In the genomic region with DNA sequence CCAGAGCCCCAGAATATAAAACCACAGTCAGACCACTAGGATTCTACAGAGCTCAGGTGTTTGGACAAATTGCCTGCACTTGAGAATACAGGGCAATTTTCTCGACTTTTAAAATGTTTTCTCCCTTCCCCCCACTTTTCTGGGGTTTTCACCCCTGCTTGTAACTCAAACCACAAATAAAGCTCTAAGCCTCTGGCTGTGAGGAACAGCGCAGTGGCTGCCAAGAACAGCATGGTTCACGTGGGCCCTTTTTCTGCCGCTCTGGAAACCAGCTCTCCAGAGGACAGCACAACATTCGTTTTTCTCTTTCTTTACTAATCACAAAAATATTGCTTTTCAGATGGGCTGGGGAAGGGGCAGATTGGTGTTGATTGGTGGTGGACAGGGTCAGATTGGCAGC, we compare ENCODE assay signal across 10 cellular contexts.
DNase-seq lines count a peak whose midpoint lies in the region; ATAC-seq, FAIRE-seq and TF ChIP-seq lines count a peak whose summit lies in the region.
"Had no signal": no experiment of that assay in that cellular context is flagged by ENCODE, and none has a peak within 500 bp of the region (broad histone marks: within the 10 kb centered on the region; RNA-seq: fewer than 3 reads in every experiment).

No MANE protein-coding gene starts in this region.

- H3K4me1 ChIP-seq in astrocyte (ENCODE audit: insufficient read depth, low read length) (peaks cover 44% of the 10 kb centered on the region), tibial artery (peaks cover 0 to 50% (median 38%) of the 10 kb centered on the region in 4 donors)

- intact Hi-C loops in tibial artery (cut with DNase I; ENCODE audit: low total_unique reads) = no loop called here

- H3K27ac ChIP-seq in astrocyte (ENCODE audit: low read depth, low read length) (no peak overlapping the region), tibial artery (peak overlapping the region; percentile 83 to 84)
- H3K27ac ChIP-seq: BLaER1 had no signal

- no peak for TF ChIP-seq CTCF in astrocyte (IDR thresholded peaks at IDR 0.05; ENCODE audit: insufficient read depth, low read depth, low read length)
- TF ChIP-seq CTCF in tibial artery (IDR thresholded peaks at IDR 0.05) = no peak

- ATAC-seq in GM19467 (IDR thresholded peaks at IDR 0.05; ENCODE audit: unreplicated experiment) (no peak), HG02938 (IDR thresholded peaks at IDR 0.05; ENCODE audit: unreplicated experiment) (no peak), GM21423 (IDR thresholded peaks at IDR 0.05; ENCODE audit: unreplicated experiment) (no peak)

- no peaks in the 10 kb centered on the region for H4K20me1 ChIP-seq in astrocyte (ENCODE audit: insufficient read depth, low read length)
- H4K20me1 ChIP-seq: BLaER1 had no signal

- H3K36me3 ChIP-seq in astrocyte (ENCODE audit: insufficient read depth, low read length) = no peaks in the 10 kb centered on the region
- no peaks in the 10 kb centered on the region for H3K36me3 ChIP-seq in tibial artery
- H3K36me3 ChIP-seq: BLaER1 had no signal

- H3K4me3 ChIP-seq in astrocyte (ENCODE audit: insufficient read depth, low read depth, low read length) (no peak overlapping the region), tibial artery (no peak overlapping the region)
- H3K4me3 ChIP-seq: BLaER1 had no signal

- H3K27me3 Mint-ChIP-seq in astrocyte (ENCODE audit: low read depth, unreplicated experiment) = no peaks in the 10 kb centered on the region

- H3K27ac Mint-ChIP-seq in astrocyte (ENCODE audit: unreplicated experiment) = no peak overlapping the region

- peaks cover 1% of the 10 kb centered on the region for H3K9me3 Mint-ChIP-seq in astrocyte (ENCODE audit: unreplicated experiment)

- H3K4me3 Mint-ChIP-seq in astrocyte (ENCODE audit: unreplicated experiment) = no peak overlapping the region

- peak; percentile 33 for DNase-seq in activated T-cell treated with anti-CD3 and anti-CD28 coated beads, Interleukin-2, amount 50 U/mL, for 1 hour
- no peak for DNase-seq in activated T-cell treated with anti-CD3 and anti-CD28 coated beads, Interleukin-2, amount 50 U/mL, for 48 hours
- DNase-seq in astrocyte (ENCODE audit: low read depth) (peak; percentile 57), medulla oblongata (ENCODE audit: extremely low spot score) (peak; percentile 75), tibial artery (peak; percentile 77 to 91)
- DNase-seq: kidney had no signal

- no peaks in the 10 kb centered on the region for H3K27me3 ChIP-seq in astrocyte (ENCODE audit: insufficient read depth, low read length)
- H3K27me3 ChIP-seq in tibial artery = no peaks in the 10 kb centered on the region
- H3K27me3 ChIP-seq: BLaER1 had no signal

- H3K9me3 ChIP-seq in astrocyte (ENCODE audit: insufficient read depth, low read depth, low read length) = no peaks in the 10 kb centered on the region
- no peaks in the 10 kb centered on the region for H3K9me3 ChIP-seq in tibial artery
- H3K9me3 ChIP-seq: BLaER1 had no signal

- peaks cover 43% of the 10 kb centered on the region for H3K4me1 Mint-ChIP-seq in astrocyte (ENCODE audit: low read depth, unreplicated experiment)

- H3K36me3 Mint-ChIP-seq in astrocyte (ENCODE audit: low read depth, unreplicated experiment) = no peaks in the 10 kb centered on the region

- no peak overlapping the region for H3K9ac ChIP-seq in astrocyte (ENCODE audit: low read length)
- H3K9ac ChIP-seq: BLaER1 had no signal

- no peak overlapping the region for H2AFZ ChIP-seq in astrocyte (ENCODE audit: low read depth, low read length)

- H3K79me2 ChIP-seq in astrocyte (ENCODE audit: insufficient read depth, low read length) = no peaks in the 10 kb centered on the region

- peak overlapping the region; percentile 21 for H3K4me2 ChIP-seq in astrocyte (ENCODE audit: low read length)

- FAIRE-seq in astrocyte (lab: Jason Lieb, UNC) = no peak
- FAIRE-seq: kidney had no signal

Comparison
In these comparisons a context has a peak if more than half of its experiments do, and no peak if none do; other contexts are left out.
1. DNase-seq: peak in activated T-cell treated with anti-CD3 and anti-CD28 coated beads, Interleukin-2, amount 50 U/mL, for 1 hour (single experiment), astrocyte (single experiment), medulla oblongata (single experiment) and tibial artery (2 of 2); none in activated T-cell treated with anti-CD3 and anti-CD28 coated beads, Interleukin-2, amount 50 U/mL, for 48 hours (0 of 2).